1 cellular context compared by ENCODE assay signal in genomic region chr11:34603129-34604001, GRCh38.
TF ChIP-seq lines count a peak whose summit lies in the region.

No MANE protein-coding gene starts in this region.

TF ChIP-seq in K562, 482 proteins besides CTCF, POLR2A, EP300 and RAD21 (continued from another document and continues in another):
- TF ChIP-seq CTCFL (IDR thresholded peaks at IDR 0.05; ENCODE audit: borderline replicate concordance, insufficient read depth, low read depth, low read length, poor library complexity, severe bottlenecking) (no peak), ZC3H8 (IDR thresholded peaks at IDR 0.05) (no peak), YBX1 (IDR thresholded peaks at IDR 0.05) (no peak), PCBP2 (IDR thresholded peaks at IDR 0.05; ENCODE audit: low read depth, low read length, poor library complexity, severe bottlenecking) (no peak), PKNOX1 (IDR thresholded peaks at IDR 0.05) (peak; percentile 60; the same call in 1 of the 2 replicates), ZNF274 (IDR thresholded peaks at IDR 0.05; ENCODE audit: borderline replicate concordance, low read depth, low read length) (no peak), STAT5B (CRISPR knock-in tag; IDR thresholded peaks at IDR 0.05) (no peak), DNMT1 (IDR thresholded peaks at IDR 0.05) (no peak), ZNF583 (CRISPR knock-in tag; IDR thresholded peaks at IDR 0.05) (no peak), ZNF77 (CRISPR knock-in tag; IDR thresholded peaks at IDR 0.05) (no peak), HMG20B (CRISPR knock-in tag; IDR thresholded peaks at IDR 0.05) (no peak), TAL1 (IDR thresholded peaks at IDR 0.05) (peak; percentile 92), NKRF (IDR thresholded peaks at IDR 0.05; ENCODE audit: borderline replicate concordance) (peak; percentile 75; the same call in 1 of the 2 replicates), NR2C1 (IDR thresholded peaks at IDR 0.05) (peak; percentile 88), NR2C1 (tag; IDR thresholded peaks at IDR 0.05) (peak; percentile 94), ZBTB9 (CRISPR knock-in tag; IDR thresholded peaks at IDR 0.05) (no peak), FOXP4 (CRISPR knock-in tag; IDR thresholded peaks at IDR 0.05; ENCODE audit: borderline replicate concordance) (no peak), JUN (IDR thresholded peaks at IDR 0.05; ENCODE audit: borderline replicate concordance, low read depth, low read length) (peak; percentile 47; the same call in 1 of the 2 replicates), JUN (CRISPR knock-in tag; IDR thresholded peaks at IDR 0.05; ENCODE audit: borderline replicate concordance) (no peak), WHSC1 (IDR thresholded peaks at IDR 0.05; ENCODE audit: low read length) (no peak), GABPB1 (CRISPR knock-in tag; IDR thresholded peaks at IDR 0.05) (peak; percentile 34; the same call in 1 of the 2 replicates), CHAMP1 (IDR thresholded peaks at IDR 0.05) (peak; percentile 67; the same call in 1 of the 2 replicates), JUND (IDR thresholded peaks at IDR 0.05; ENCODE audit: borderline replicate concordance, low read depth, low read length) (peak; percentile 78), JUND (tag; IDR thresholded peaks at IDR 0.05; ENCODE audit: borderline replicate concordance, low read depth, low read length) (no peak; the same call in 2 of the 3 replicates), E4F1 (CRISPR knock-in tag; IDR thresholded peaks at IDR 0.05; ENCODE audit: borderline replicate concordance) (no peak), HDAC1 (IDR thresholded peaks at IDR 0.05) (peak in 1 of 2 experiments; percentile 97; a peak in 3 of 4 replicates), SOX6 (IDR thresholded peaks at IDR 0.05) (peak; percentile 87), ZNF324 (CRISPR knock-in tag; IDR thresholded peaks at IDR 0.05) (no peak), PREB (CRISPR knock-in tag; IDR thresholded peaks at IDR 0.05) (no peak), ZNF316 (IDR thresholded peaks at IDR 0.05) (peak; percentile 97), ZNF124 (CRISPR knock-in tag; IDR thresholded peaks at IDR 0.05) (no peak), DDX20 (tag; IDR thresholded peaks at IDR 0.05; ENCODE audit: low read depth) (peak; percentile 23; the same call in 1 of the 2 replicates), ZNF431 (CRISPR knock-in tag; IDR thresholded peaks at IDR 0.05) (no peak), SNRNP70 (optimal IDR thresholded peaks at IDR 0.05; ENCODE audit: low read depth, low read length) (no peak), HNRNPLL (IDR thresholded peaks at IDR 0.05; ENCODE audit: low read depth, low read length, poor library complexity, severe bottlenecking) (no peak), ETV5 (CRISPR knock-in tag; IDR thresholded peaks at IDR 0.05; ENCODE audit: low read depth) (peak; percentile 77), ZC3H11A (IDR thresholded peaks at IDR 0.05; ENCODE audit: low read depth, low read length) (no peak)
- TF ChIP-seq, protein P1, sequence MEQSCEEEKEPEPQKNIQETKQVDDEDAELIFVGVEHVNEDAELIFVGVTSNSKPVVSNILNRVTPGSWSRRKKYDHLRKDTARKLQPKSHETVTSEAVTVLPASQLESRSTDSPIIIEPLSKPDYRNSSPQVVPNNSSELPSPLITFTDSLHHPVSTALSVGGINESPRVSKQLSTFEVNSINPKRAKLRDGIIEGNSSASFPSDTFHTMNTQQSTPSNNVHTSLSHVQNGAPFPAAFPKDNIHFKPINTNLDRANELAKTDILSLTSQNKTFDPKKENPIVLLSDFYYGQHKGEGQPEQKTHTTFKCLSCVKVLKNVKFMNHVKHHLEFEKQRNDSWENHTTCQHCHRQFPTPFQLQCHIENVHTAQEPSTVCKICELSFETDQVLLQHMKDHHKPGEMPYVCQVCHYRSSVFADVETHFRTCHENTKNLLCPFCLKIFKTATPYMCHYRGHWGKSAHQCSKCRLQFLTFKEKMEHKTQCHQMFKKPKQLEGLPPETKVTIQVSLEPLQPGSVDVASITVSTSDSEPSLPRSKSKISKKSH (CRISPR knock-in tag; IDR thresholded peaks at IDR 0.05): no peak
- TF ChIP-seq, protein P2, sequence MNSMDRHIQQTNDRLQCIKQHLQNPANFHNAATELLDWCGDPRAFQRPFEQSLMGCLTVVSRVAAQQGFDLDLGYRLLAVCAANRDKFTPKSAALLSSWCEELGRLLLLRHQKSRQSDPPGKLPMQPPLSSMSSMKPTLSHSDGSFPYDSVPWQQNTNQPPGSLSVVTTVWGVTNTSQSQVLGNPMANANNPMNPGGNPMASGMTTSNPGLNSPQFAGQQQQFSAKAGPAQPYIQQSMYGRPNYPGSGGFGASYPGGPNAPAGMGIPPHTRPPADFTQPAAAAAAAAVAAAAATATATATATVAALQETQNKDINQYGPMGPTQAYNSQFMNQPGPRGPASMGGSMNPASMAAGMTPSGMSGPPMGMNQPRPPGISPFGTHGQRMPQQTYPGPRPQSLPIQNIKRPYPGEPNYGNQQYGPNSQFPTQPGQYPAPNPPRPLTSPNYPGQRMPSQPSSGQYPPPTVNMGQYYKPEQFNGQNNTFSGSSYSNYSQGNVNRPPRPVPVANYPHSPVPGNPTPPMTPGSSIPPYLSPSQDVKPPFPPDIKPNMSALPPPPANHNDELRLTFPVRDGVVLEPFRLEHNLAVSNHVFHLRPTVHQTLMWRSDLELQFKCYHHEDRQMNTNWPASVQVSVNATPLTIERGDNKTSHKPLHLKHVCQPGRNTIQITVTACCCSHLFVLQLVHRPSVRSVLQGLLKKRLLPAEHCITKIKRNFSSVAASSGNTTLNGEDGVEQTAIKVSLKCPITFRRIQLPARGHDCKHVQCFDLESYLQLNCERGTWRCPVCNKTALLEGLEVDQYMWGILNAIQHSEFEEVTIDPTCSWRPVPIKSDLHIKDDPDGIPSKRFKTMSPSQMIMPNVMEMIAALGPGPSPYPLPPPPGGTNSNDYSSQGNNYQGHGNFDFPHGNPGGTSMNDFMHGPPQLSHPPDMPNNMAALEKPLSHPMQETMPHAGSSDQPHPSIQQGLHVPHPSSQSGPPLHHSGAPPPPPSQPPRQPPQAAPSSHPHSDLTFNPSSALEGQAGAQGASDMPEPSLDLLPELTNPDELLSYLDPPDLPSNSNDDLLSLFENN (IDR thresholded peaks at IDR 0.05; ENCODE audit: low read depth in 2 of 2, low read length in 2 of 2): peak in 1 of 2 experiments; percentile 78; a peak in 2 of 4 replicates
- TF ChIP-seq, protein P3, sequence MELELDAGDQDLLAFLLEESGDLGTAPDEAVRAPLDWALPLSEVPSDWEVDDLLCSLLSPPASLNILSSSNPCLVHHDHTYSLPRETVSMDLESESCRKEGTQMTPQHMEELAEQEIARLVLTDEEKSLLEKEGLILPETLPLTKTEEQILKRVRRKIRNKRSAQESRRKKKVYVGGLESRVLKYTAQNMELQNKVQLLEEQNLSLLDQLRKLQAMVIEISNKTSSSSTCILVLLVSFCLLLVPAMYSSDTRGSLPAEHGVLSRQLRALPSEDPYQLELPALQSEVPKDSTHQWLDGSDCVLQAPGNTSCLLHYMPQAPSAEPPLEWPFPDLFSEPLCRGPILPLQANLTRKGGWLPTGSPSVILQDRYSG (tag; conservative IDR thresholded peaks at IDR 0.05; ENCODE audit: low read depth): no peak
